8 cellular contexts compared by ENCODE assay signal in the genomic region with DNA sequence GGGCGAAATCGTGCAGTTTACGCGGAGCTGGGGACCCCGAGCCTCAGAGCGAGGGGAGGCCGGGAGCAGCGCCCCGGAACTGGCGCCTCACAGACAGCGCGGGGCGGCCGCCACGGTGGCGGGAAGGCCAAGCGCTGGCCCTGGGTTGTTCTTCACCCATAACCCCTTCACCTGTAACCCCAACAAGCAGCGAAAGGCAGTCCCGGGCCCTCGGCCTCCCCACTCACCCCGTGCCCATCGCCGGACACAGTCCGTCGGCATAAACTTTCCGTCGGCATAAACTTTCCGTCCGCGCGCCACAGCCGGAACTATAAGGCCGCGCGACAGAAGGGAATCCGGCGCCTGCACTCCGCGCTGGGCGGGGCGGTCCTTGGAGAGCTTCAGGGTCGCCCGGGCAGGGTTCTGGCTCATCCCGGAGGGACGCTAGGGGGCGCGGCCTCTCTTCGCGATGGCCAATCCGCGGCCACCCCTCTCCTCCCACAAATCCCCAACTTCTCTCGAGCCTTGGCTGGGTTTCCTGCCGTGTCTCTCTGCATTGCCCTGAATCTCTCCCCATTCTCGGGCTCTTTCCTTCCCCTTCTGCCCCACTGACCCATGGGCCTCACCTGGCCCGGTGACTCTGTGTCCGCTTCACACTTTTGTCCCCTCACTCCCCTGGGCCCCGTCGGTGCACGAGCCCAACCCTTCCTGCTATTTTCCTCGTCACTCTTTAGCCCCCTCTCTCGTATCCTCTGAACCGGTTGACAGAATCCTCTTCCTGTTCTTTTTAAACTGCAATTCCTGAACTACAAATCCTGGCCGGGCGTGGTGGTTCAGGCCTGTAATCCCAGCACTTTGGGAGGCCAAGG. TPM values are rescaled to one million over a fixed set of nuclear protein-coding genes. Genes with fewer than 3 reads are reported as not detected.
DNase-seq lines count a peak whose midpoint lies in the region; ATAC-seq and TF ChIP-seq lines count a peak whose summit lies in the region.

A gene (minus strand): TSS at position 261 of the 848 bp plus-strand sequence. CDS start 3,751 bp downstream, outside the sequence.

- no peaks in the 10 kb centered on the region for H3K27me3 ChIP-seq in HAP-1 (ENCODE audit: low read depth)
- H3K27me3 ChIP-seq in MG63 = no peaks in the 10 kb centered on the region

- H3K27me3 Mint-ChIP-seq in nephron progenitor cell (ENCODE audit: low read depth, poor library complexity) = peaks cover 7% of the 10 kb centered on the region
- H3K27me3 Mint-ChIP-seq in stimulated activated naive CD8-positive, alpha-beta T cell treated with anti-CD3 and anti-CD28 coated beads, Interleukin-15, amount 100 ng/mL, for 72 hours = no peaks in the 10 kb centered on the region

- in situ Hi-C loops in HAP-1 (cut with MboI; ENCODE audit: low sequenced_read_pairs) = loop anchor here (10.0 kb wide), 1 partner anchor 296 kb away; no protein-coding TSS in a partner anchor

- no peaks in the 10 kb centered on the region for H3K9me3 ChIP-seq in HAP-1
- H3K9me3 ChIP-seq in MG63 = no peaks in the 10 kb centered on the region

- peaks cover 11% of the 10 kb centered on the region for H3K36me3 ChIP-seq in HAP-1 (replicated peaks)
- peaks cover 10% of the 10 kb centered on the region for H3K36me3 ChIP-seq in MG63

- peaks cover 18% of the 10 kb centered on the region for H3K36me3 Mint-ChIP-seq in nephron progenitor cell (ENCODE audit: low read depth)

- peak within 1 kb of the TSS; percentile 99 for H3K27ac Mint-ChIP-seq in nephron progenitor cell
- peak within 1 kb of the TSS; percentile 99 for H3K27ac Mint-ChIP-seq in stimulated activated naive CD8-positive, alpha-beta T cell treated with anti-CD3 and anti-CD28 coated beads, Interleukin-15, amount 100 ng/mL, for 72 hours

- TF ChIP-seq CTCF in fibroblast of the aortic adventitia (IDR thresholded peaks at IDR 0.05; ENCODE audit: insufficient read depth, low read length) (peak; percentile 45), nephron progenitor cell (IDR thresholded peaks at IDR 0.05) (peak; percentile 53)

- H3K4me1 Mint-ChIP-seq in nephron progenitor cell = peaks cover 53% of the 10 kb centered on the region
- peaks cover 51% of the 10 kb centered on the region for H3K4me1 Mint-ChIP-seq in stimulated activated naive CD8-positive, alpha-beta T cell treated with anti-CD3 and anti-CD28 coated beads, Interleukin-15, amount 100 ng/mL, for 72 hours

- peak within 1 kb of the TSS; percentile 95 for H3K4me3 Mint-ChIP-seq in nephron progenitor cell
- H3K4me3 Mint-ChIP-seq in stimulated activated naive CD8-positive, alpha-beta T cell treated with anti-CD3 and anti-CD28 coated beads, Interleukin-15, amount 100 ng/mL, for 72 hours = peak within 1 kb of the TSS; percentile 94 to 98

- H3K4me3 ChIP-seq in HAP-1 = peak within 1 kb of the TSS; percentile 89
- peak within 1 kb of the TSS; percentile 92 for H3K4me3 ChIP-seq in MG63
- H3K4me3 ChIP-seq in fibroblast of the aortic adventitia (ENCODE audit: low read depth, low read length) = peak within 1 kb of the TSS; percentile 88

- peaks cover under 1% of the 10 kb centered on the region for H3K9me3 Mint-ChIP-seq in nephron progenitor cell
- H3K9me3 Mint-ChIP-seq in stimulated activated naive CD8-positive, alpha-beta T cell treated with anti-CD3 and anti-CD28 coated beads, Interleukin-15, amount 100 ng/mL, for 72 hours = no peaks in the 10 kb centered on the region

- peaks cover 14% of the 10 kb centered on the region for H3K4me1 ChIP-seq in HAP-1

- DNase-seq in GDM1 (lab: John Stamatoyannopoulos, UW) (peak; percentile 95), HAP-1 (ENCODE audit: low spot score in 2 of 2) (peak; percentile 100), MG63 (peak; percentile 98), SHP77 treated with DMSO at 0.1 percent for 48 hours (lab: John Stamatoyannopoulos, UW) (peak; percentile 98), fibroblast of the aortic adventitia (ENCODE audit: low read depth) (peak; percentile 96), nephron progenitor cell (peak; percentile 99)
- peak; percentile 97 for DNase-seq in activated effector memory CD4-positive, alpha-beta T cell treated with anti-CD3 and anti-CD28 coated beads, Interleukin-2, amount 50 U/mL, for 16 hours
- DNase-seq in stimulated activated naive CD8-positive, alpha-beta T cell treated with anti-CD3 and anti-CD28 coated beads, Interleukin-15, amount 100 ng/mL, for 72 hours = peak; percentile 93 to 95

- peak; percentile 99 for ATAC-seq in stimulated activated naive CD8-positive, alpha-beta T cell treated with anti-CD3 and anti-CD28 coated beads, Interleukin-15, amount 100 ng/mL, for 72 hours

RNA-seq across cellular contexts. Expression of the gene that starts here (rescaled TPM):
- total RNA-seq in MG63 (2014; rRNA removed; shearing (Covaris generic); ENCODE audit: low replicate concordance) = 26.3 and 34.6 TPM in 2 replicates
- 31.7 and 38.3 TPM in 2 replicates for total RNA-seq in fibroblast of the aortic adventitia (ENCODE audit: low replicate concordance)

Comparison
In these comparisons a context has a peak if more than half of its experiments do, and no peak if none do; other contexts are left out.
1. Peak in every context shown above with its lines: DNase-seq, ATAC-seq and H3K4me3 ChIP-seq.